24 cellular contexts compared by ENCODE assay signal in the genomic region with DNA sequence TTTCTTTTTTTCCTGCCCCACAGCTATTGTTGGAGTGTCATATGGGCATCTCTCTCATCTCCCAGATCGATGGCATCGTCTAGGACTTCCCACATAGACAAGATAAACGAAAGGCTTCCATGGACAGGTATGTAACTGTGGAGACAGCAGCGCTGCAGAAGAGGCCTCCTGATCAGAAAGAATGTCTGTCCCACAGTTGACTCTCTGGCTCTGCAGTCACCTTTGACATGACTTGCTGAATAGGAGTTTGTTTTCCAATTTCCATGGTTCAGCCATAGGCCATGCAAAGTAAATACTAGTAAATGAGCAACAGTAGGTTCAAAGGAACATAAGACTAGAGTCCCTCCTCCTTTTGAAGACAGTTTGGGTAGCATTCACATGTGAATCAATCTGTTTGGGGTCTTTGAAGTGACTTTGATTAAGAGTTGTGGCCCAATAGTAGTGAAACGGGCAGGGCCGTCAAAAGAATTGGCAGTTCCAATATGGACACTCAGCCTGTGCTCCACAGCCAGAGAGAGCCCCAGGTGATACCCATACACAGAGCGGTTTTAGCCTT.
DNase-seq lines count a peak whose midpoint lies in the region; TF ChIP-seq lines count a peak whose summit lies in the region.
"Had no signal": no experiment of that assay in that cellular context is flagged by ENCODE, and none has a peak within 500 bp of the region (broad histone marks: within the 10 kb centered on the region; RNA-seq: fewer than 3 reads in every experiment).

No MANE protein-coding gene starts in this region.

- H3K36me3 Mint-ChIP-seq in Caco-2 (ENCODE audit: insufficient read depth, unreplicated experiment), result no peaks in the 10 kb centered on the region
- H3K36me3 Mint-ChIP-seq: activated naive CD4-positive, alpha-beta T cell treated with anti-CD3 and anti-CD28 coated beads, Interleukin-2, amount 10 ng/mL, durations not matched to agents 7 days and 5 days; stimulated activated memory B cell treated with anti-CD40 and anti-IgM and Interleukin-4, amounts not matched to agents 10 μg/mL and 1 μg/mL and 100 μg/mL, for 72 hours had no signal

- TF ChIP-seq CTCF in Caco-2 (IDR thresholded peaks at IDR 0.05; ENCODE audit: insufficient read depth in 1 of 2, low read depth in 1 of 2, low read length in 1 of 2, severe bottlenecking in 1 of 2, unreplicated experiment in 1 of 2), result no peak

- H3K36me3 ChIP-seq in Caco-2 (ENCODE audit: control insufficient read depth, insufficient read depth, low read length), result no peaks in the 10 kb centered on the region
- H3K36me3 ChIP-seq: cardiac muscle cell, left lung, Peyer's patch, prostate gland, SJSA1, thoracic aorta had no signal

- peaks cover 20% of the 10 kb centered on the region for H3K4me1 Mint-ChIP-seq in Caco-2 (ENCODE audit: low read depth, unreplicated experiment)

- H3K4me3 Mint-ChIP-seq in Caco-2 (ENCODE audit: unreplicated experiment), result peak overlapping the region; percentile 50
- H3K4me3 Mint-ChIP-seq: activated CD8-positive, alpha-beta T cell treated with anti-CD3 and anti-CD28 coated beads, Interleukin-2, amount 10 ng/mL, durations not matched to agents 7 days and 5 days; activated naive CD4-positive, alpha-beta T cell treated with anti-CD3 and anti-CD28 coated beads, Interleukin-2, amount 10 ng/mL, durations not matched to agents 7 days and 5 days; GM23338; stimulated activated memory B cell treated with anti-CD40 and anti-IgM and Interleukin-4, amounts not matched to agents 10 μg/mL and 1 μg/mL and 100 μg/mL, for 72 hours had no signal

- no peaks in the 10 kb centered on the region for H3K9me3 ChIP-seq in Caco-2
- H3K9me3 ChIP-seq: left lung, Peyer's patch, prostate gland, SJSA1, thoracic aorta had no signal

- no peaks in the 10 kb centered on the region for H3K27me3 Mint-ChIP-seq in Caco-2 (ENCODE audit: insufficient read depth, unreplicated experiment)
- H3K27me3 Mint-ChIP-seq: stimulated activated memory B cell treated with anti-CD40 and anti-IgM and Interleukin-4, amounts not matched to agents 10 μg/mL and 1 μg/mL and 100 μg/mL, for 72 hours had no signal

- H3K27ac Mint-ChIP-seq in Caco-2 (ENCODE audit: unreplicated experiment), result peak overlapping the region; percentile 83
- H3K27ac Mint-ChIP-seq: activated CD8-positive, alpha-beta T cell treated with anti-CD3 and anti-CD28 coated beads, Interleukin-2, amount 10 ng/mL, durations not matched to agents 7 days and 5 days; activated naive CD4-positive, alpha-beta T cell treated with anti-CD3 and anti-CD28 coated beads, Interleukin-2, amount 10 ng/mL, durations not matched to agents 7 days and 5 days; GM23338; stimulated activated memory B cell treated with anti-CD40 and anti-IgM and Interleukin-4, amounts not matched to agents 10 μg/mL and 1 μg/mL and 100 μg/mL, for 72 hours had no signal

- intact Hi-C loops in Caco-2 (cut with micrococcal nuclease; ENCODE audit: unreplicated experiment), result no loop called here

- CTCF ChIA-PET in Caco-2 (lab: Charles Lee), result no interaction called here

- POLR2A ChIA-PET in Caco-2 (lab: Charles Lee), result no interaction called here

- DNase-seq in Caco-2 (peak; percentile 55 to 75), HuH-7 (ENCODE audit: low spot score) (peak; percentile 31), kidney glomerular epithelial cell (lab: John Stamatoyannopoulos, UW) (peak; percentile 10), renal cortical epithelial cell (ENCODE audit: low read depth) (peak; percentile 32), SW 1271 (lab: John Stamatoyannopoulos, UW) (no peak), amniotic stem cell (lab: John Stamatoyannopoulos, UW) (no peak), anterior cingulate cortex (lab: John Stamatoyannopoulos, UW) (no peak)
- DNase-seq: activated CD8-positive, alpha-beta T cell treated with anti-CD3 and anti-CD28 coated beads, Interleukin-2, amount 10 ng/mL, durations not matched to agents 7 days and 5 days; activated naive CD4-positive, alpha-beta T cell treated with anti-CD3 and anti-CD28 coated beads, Interleukin-2, amount 10 ng/mL, durations not matched to agents 7 days and 5 days; Calu3; glutamatergic neuron; left lung; NCI-H1105 treated with DMSO at 0.1 percent for 48 hours; NCI-H2081 treated with DMSO at 0.1 percent for 48 hours; NCI-H510A treated with DMSO at 0.1 percent for 48 hours; Peyer's patch; stimulated activated CD4-positive, alpha-beta T cell treated with anti-CD3 and anti-CD28 coated beads, Interleukin-1b, Interleukin-23, amount 100 ng/mL, for 48 hours had no signal

- no peak overlapping the region for H3K4me3 ChIP-seq in Caco-2 (ENCODE audit: low read depth, low read length)
- H3K4me3 ChIP-seq: cardiac muscle cell, GM23338, left lung, Peyer's patch, prostate gland, SJSA1, skin epidermis, thoracic aorta had no signal

- BruUV-seq in Caco-2 (replicated peaks; lab: Mats Ljungman, UMichigan), result no TSS peak

- peaks cover 42% of the 10 kb centered on the region for H3K4me1 ChIP-seq in Caco-2
- H3K4me1 ChIP-seq: prostate gland, SJSA1 had no signal

- H3K27me3 ChIP-seq in Caco-2 (replicated peaks; ENCODE audit: control insufficient read depth, insufficient read depth, low read length), result no peaks in the 10 kb centered on the region
- H3K27me3 ChIP-seq: cardiac muscle cell, left lung, Peyer's patch, SJSA1 had no signal

- no peaks in the 10 kb centered on the region for H3K9me3 Mint-ChIP-seq in Caco-2 (ENCODE audit: unreplicated experiment)
- H3K9me3 Mint-ChIP-seq: activated naive CD4-positive, alpha-beta T cell treated with anti-CD3 and anti-CD28 coated beads, Interleukin-2, amount 10 ng/mL, durations not matched to agents 7 days and 5 days; GM23338; stimulated activated memory B cell treated with anti-CD40 and anti-IgM and Interleukin-4, amounts not matched to agents 10 μg/mL and 1 μg/mL and 100 μg/mL, for 72 hours had no signal

Comparison
In these comparisons a context has a peak if more than half of its experiments do, and no peak if none do; other contexts are left out.
1. DNase-seq: peak in Caco-2 (2 of 2), HuH-7 (single experiment), kidney glomerular epithelial cell (single experiment) and renal cortical epithelial cell (single experiment); none in SW 1271 (0 of 2), amniotic stem cell (single experiment) and anterior cingulate cortex (0 of 58).